22 cellular contexts compared by ENCODE assay signal in the genomic region with DNA sequence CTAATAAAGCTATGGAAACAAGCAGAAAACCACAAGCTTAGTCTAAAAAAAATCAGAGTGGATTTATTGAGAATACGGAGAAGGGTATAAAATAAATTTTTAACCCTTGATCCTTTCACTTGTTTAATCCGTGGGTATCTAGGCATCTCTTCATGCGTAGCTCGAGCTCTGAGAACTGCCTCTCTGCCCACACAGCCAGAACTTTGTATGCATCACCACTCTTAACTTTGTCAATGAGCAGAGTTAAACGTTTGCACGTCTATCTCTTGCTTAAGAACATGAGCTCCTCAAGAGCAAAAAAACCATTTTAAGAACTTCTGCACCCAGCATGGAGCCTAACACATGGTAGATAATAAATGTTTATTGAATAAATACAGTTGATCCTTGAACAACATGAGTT. TPM values are rescaled to one million over a fixed set of nuclear protein-coding genes. Genes with fewer than 3 reads are reported as not detected.
DNase-seq lines count a peak whose midpoint lies in the region; ATAC-seq, FAIRE-seq and TF ChIP-seq lines count a peak whose summit lies in the region.
"Had no signal": no experiment of that assay in that cellular context is flagged by ENCODE, and none has a peak within 500 bp of the region (broad histone marks: within the 10 kb centered on the region; RNA-seq: fewer than 3 reads in every experiment).

No MANE protein-coding gene starts in this region.

- no peaks in the 10 kb centered on the region for H4K20me1 ChIP-seq in smooth muscle cell (ENCODE audit: low read depth)

- H3K36me3 ChIP-seq in breast epithelium (no peaks in the 10 kb centered on the region), smooth muscle cell (ENCODE audit: low read depth) (no peaks in the 10 kb centered on the region)
- H3K36me3 ChIP-seq: BLaER1 treated with 17β-estradiol and CSF1 and Interleukin-3, amounts not matched to agents 10 nM and 100 nM had no signal

- H3K36me3 Mint-ChIP-seq in MCF 10A (ENCODE audit: insufficient read depth, unreplicated experiment) (no peaks in the 10 kb centered on the region), mesothelial cell of epicardium (no peaks in the 10 kb centered on the region)

- no peaks in the 10 kb centered on the region for H3K9me3 ChIP-seq in breast epithelium
- no peaks in the 10 kb centered on the region for H3K9me3 ChIP-seq in smooth muscle cell (replicated peaks; ENCODE audit: low read depth)

- H3K4me3 ChIP-seq in breast epithelium, result no peak overlapping the region
- no peak overlapping the region for H3K4me3 ChIP-seq in smooth muscle cell
- H3K4me3 ChIP-seq: BLaER1 treated with 17β-estradiol and CSF1 and Interleukin-3, amounts not matched to agents 10 nM and 100 nM; GM23338; K562 had no signal

- H3K27me3 Mint-ChIP-seq in MCF 10A (ENCODE audit: insufficient read depth, unreplicated experiment), result no peaks in the 10 kb centered on the region
- no peaks in the 10 kb centered on the region for H3K27me3 Mint-ChIP-seq in mesothelial cell of epicardium (ENCODE audit: low read depth)
- H3K27me3 Mint-ChIP-seq in stimulated activated naive CD8-positive, alpha-beta T cell treated with anti-CD3 and anti-CD28 coated beads, Interleukin-15, amount 100 ng/mL, for 72 hours, result peaks cover 10% of the 10 kb centered on the region
- H3K27me3 Mint-ChIP-seq: B cell had no signal

- peak overlapping the region; percentile 20 for H3K4me2 ChIP-seq in smooth muscle cell
- H3K4me2 ChIP-seq: BLaER1 treated with 17β-estradiol and CSF1 and Interleukin-3, amounts not matched to agents 10 nM and 100 nM; GM23338 had no signal

- ATAC-seq in stimulated activated naive CD8-positive, alpha-beta T cell treated with anti-CD3 and anti-CD28 coated beads, Interleukin-15, amount 100 ng/mL, for 72 hours, result no peak
- ATAC-seq: CD8-positive, alpha-beta T cell; GM23338; K562 had no signal

- no peak overlapping the region for H3K4me3 Mint-ChIP-seq in MCF 10A (ENCODE audit: unreplicated experiment)
- no peak overlapping the region for H3K4me3 Mint-ChIP-seq in mesothelial cell of epicardium
- no peak overlapping the region for H3K4me3 Mint-ChIP-seq in stimulated activated naive CD8-positive, alpha-beta T cell treated with anti-CD3 and anti-CD28 coated beads, Interleukin-15, amount 100 ng/mL, for 72 hours
- H3K4me3 Mint-ChIP-seq: B cell; CD8-positive, alpha-beta T cell; GM23338; HFFc6 had no signal

- no peak for TF ChIP-seq CTCF in breast epithelium (IDR thresholded peaks at IDR 0.05)
- no peak for TF ChIP-seq CTCF in MCF 10A (IDR thresholded peaks at IDR 0.05; ENCODE audit: unreplicated experiment)
- TF ChIP-seq CTCF in mesothelial cell of epicardium (IDR thresholded peaks at IDR 0.05; ENCODE audit: unreplicated experiment), result no peak
- no peak for TF ChIP-seq CTCF in smooth muscle cell (IDR thresholded peaks at IDR 0.05; ENCODE audit: borderline replicate concordance, insufficient read depth, poor library complexity, severe bottlenecking)

- WGBS in smooth muscle cell (ENCODE audit: low lambda C conversion rate), result 50% methylated on average over 6 of the region's 6 CpGs

- H3F3A ChIP-seq in smooth muscle cell (ENCODE audit: low read depth), result peaks cover 5% of the 10 kb centered on the region

- no peaks in the 10 kb centered on the region for H3K27me3 ChIP-seq in breast epithelium
- no peaks in the 10 kb centered on the region for H3K27me3 ChIP-seq in smooth muscle cell (ENCODE audit: low read depth)
- H3K27me3 ChIP-seq: BLaER1 treated with 17β-estradiol and CSF1 and Interleukin-3, amounts not matched to agents 10 nM and 100 nM had no signal

- H3K27ac ChIP-seq in breast epithelium, result peak overlapping the region; percentile 10 to 83
- no peak overlapping the region for H3K27ac ChIP-seq in smooth muscle cell (ENCODE audit: low read depth)
- H3K27ac ChIP-seq: BLaER1 treated with 17β-estradiol and CSF1 and Interleukin-3, amounts not matched to agents 10 nM and 100 nM had no signal

- H3K9me3 Mint-ChIP-seq in MCF 10A (ENCODE audit: unreplicated experiment) (peaks cover 7% of the 10 kb centered on the region), mesothelial cell of epicardium (no peaks in the 10 kb centered on the region)
- H3K9me3 Mint-ChIP-seq in stimulated activated naive CD8-positive, alpha-beta T cell treated with anti-CD3 and anti-CD28 coated beads, Interleukin-15, amount 100 ng/mL, for 72 hours, result peaks cover 7 to 12% of the 10 kb centered on the region in 2 donors
- H3K9me3 Mint-ChIP-seq: CD8-positive, alpha-beta T cell; GM23338; HFFc6 had no signal

- no TSS peak for BruUV-seq in MCF 10A (replicated peaks; lab: Mats Ljungman, UMichigan)

- intact Hi-C loops in breast epithelium (cut with DNase I; ENCODE audit: low total_unique reads) (no loop called here), MCF 10A (cut with micrococcal nuclease) (no loop called here)

- peak; percentile 58 for FAIRE-seq in GM19239 (lab: Jason Lieb, UNC)
- FAIRE-seq: H54, HTR-8/SVneo, K562 had no signal

- DNase-seq in breast epithelium (ENCODE audit: low spot score in 2 of 2), result no peak
- DNase-seq in MCF 10A (ENCODE audit: unreplicated experiment), result no peak
- no peak for DNase-seq in GM19239 (ENCODE audit: insufficient read length, low spot score)
- no peak for DNase-seq in mesothelial cell of epicardium (ENCODE audit: low spot score in 2 of 2, unreplicated experiment in 2 of 2)
- DNase-seq in smooth muscle cell (lab: John Stamatoyannopoulos, UW; ENCODE audit: unreplicated experiment), result no peak
- DNase-seq in D341Med (ENCODE audit: low spot score), result no peak
- no peak for DNase-seq in stimulated activated CD4-positive, alpha-beta T cell treated with anti-CD3 and anti-CD28 coated beads, Interleukin-4, amount 100 ng/mL, for 4 hours
- DNase-seq in stimulated activated naive CD8-positive, alpha-beta T cell treated with anti-CD3 and anti-CD28 coated beads, Interleukin-15, amount 100 ng/mL, for 72 hours, result no peak
- DNase-seq: 8988T; CD8-positive, alpha-beta T cell; DMS153; DMS79; GF-D8; HCEC 1CT; HFFc6; IMR-90 had no signal

- peaks cover 5% of the 10 kb centered on the region for H3K79me2 ChIP-seq in smooth muscle cell (ENCODE audit: low read depth)

- no peak for TF ChIP-seq POLR2A in breast epithelium (IDR thresholded peaks at IDR 0.05)

- no peak overlapping the region for H3K9ac ChIP-seq in smooth muscle cell (ENCODE audit: low read depth)
- H3K9ac ChIP-seq: BLaER1 treated with 17β-estradiol and CSF1 and Interleukin-3, amounts not matched to agents 10 nM and 100 nM had no signal

- H3K4me1 ChIP-seq in breast epithelium (peaks cover 0 to 7% of the 10 kb centered on the region in 2 donors), smooth muscle cell (ENCODE audit: low read depth) (peaks cover 26% of the 10 kb centered on the region)

- H2AFZ ChIP-seq in smooth muscle cell (ENCODE audit: low read depth), result no peak overlapping the region
- H2AFZ ChIP-seq: GM23338 had no signal

- H3K4me1 Mint-ChIP-seq in MCF 10A (ENCODE audit: insufficient read depth, unreplicated experiment) (peaks cover 28% of the 10 kb centered on the region), mesothelial cell of epicardium (peaks cover 66% of the 10 kb centered on the region)
- H3K4me1 Mint-ChIP-seq in stimulated activated naive CD8-positive, alpha-beta T cell treated with anti-CD3 and anti-CD28 coated beads, Interleukin-15, amount 100 ng/mL, for 72 hours, result peaks cover 30% of the 10 kb centered on the region

- H3K27ac Mint-ChIP-seq in MCF 10A (ENCODE audit: low read depth, unreplicated experiment) (no peak overlapping the region), mesothelial cell of epicardium (peak overlapping the region; percentile 74)
- no peak overlapping the region for H3K27ac Mint-ChIP-seq in stimulated activated naive CD8-positive, alpha-beta T cell treated with anti-CD3 and anti-CD28 coated beads, Interleukin-15, amount 100 ng/mL, for 72 hours
- H3K27ac Mint-ChIP-seq: B cell; CD8-positive, alpha-beta T cell; GM23338; HFFc6 had no signal

- POLR2A ChIA-PET in MCF 10A (lab: Yijun Ruan, JAX), result interaction anchor here (0.7 to 1.1 kb wide), 2 partner anchors 10 to 11 kb away, joined by 3 read pairs; no protein-coding TSS in a partner anchor

- CTCF ChIA-PET in MCF 10A (lab: Yijun Ruan, JAX), result interaction anchor here (1.4 kb wide), 1 partner anchor 10 kb away, joined by 3 read pairs; no protein-coding TSS in a partner anchor

RNA-seq across cellular contexts. Expression of gene TANK, which starts 26.9 kb away (rescaled TPM):
- total RNA-seq in breast epithelium, result 100 to 1,000 TPM; 128 to 242 (median 166) TPM
- total RNA-seq in MCF 10A (2022), result 62.0 and 79.6 TPM in 2 replicates
- 53.0 to 59.0 TPM (median 54.5 TPM) in 3 replicates for total RNA-seq in mesothelial cell of epicardium
- 94.2 and 120 TPM in 2 replicates for total RNA-seq in smooth muscle cell
- 47.9 and 49.4 TPM in 2 replicates for polyA plus RNA-seq in smooth muscle cell
